9 cellular contexts compared by ENCODE assay signal in genomic region chr18:79677840-79678239, GRCh38. TPM values are rescaled to one million over a fixed set of nuclear protein-coding genes. Genes with fewer than 3 reads are reported as not detected.
DNase-seq lines count a peak whose midpoint lies in the region; TF ChIP-seq lines count a peak whose summit lies in the region.
"Had no signal": no experiment of that assay in that cellular context is flagged by ENCODE, and none has a peak within 500 bp of the region (broad histone marks: within the 10 kb centered on the region; RNA-seq: fewer than 3 reads in every experiment).

No MANE protein-coding gene starts in this region.

- peak overlapping the region; percentile 83 for H3K4me2 ChIP-seq in Karpas-422 (ENCODE audit: low read depth, low read length, poor library complexity, severe bottlenecking)
- peak overlapping the region; percentile 95 for H3K4me2 ChIP-seq in neural cell (ENCODE audit: low read length)

- no peaks in the 10 kb centered on the region for H3K36me3 ChIP-seq in CD4-positive, alpha-beta memory T cell (ENCODE audit: insufficient read depth, low read length)
- H3K36me3 ChIP-seq in Karpas-422 (ENCODE audit: insufficient read depth, low read length) (no peaks in the 10 kb centered on the region), neural cell (ENCODE audit: insufficient read depth, low read length) (no peaks in the 10 kb centered on the region)

- CTCF ChIA-PET in CD4-positive, alpha-beta memory T cell (lab: Charles Lee; ENCODE audit: partially characterized antibody): no interaction called here

- H3K9me2 ChIP-seq in Karpas-422 (replicated peaks; ENCODE audit: insufficient read depth, low read length): no peaks in the 10 kb centered on the region
- H3K9me2 ChIP-seq in neural cell (ENCODE audit: insufficient read depth, low read length): no peaks in the 10 kb centered on the region

- H3K4me3 ChIP-seq in CD4-positive, alpha-beta memory T cell (ENCODE audit: low read length in 2 of 2): no peak overlapping the region
- H3K4me3 ChIP-seq in Karpas-422 (ENCODE audit: low read length) (peak overlapping the region; percentile 92), coronary artery (peak overlapping the region; percentile 97), neural cell (ENCODE audit: low read length) (peak overlapping the region; percentile 97)

- H4K20me1 ChIP-seq in Karpas-422 (ENCODE audit: insufficient read depth, low read depth, low read length) (peaks cover 27% of the 10 kb centered on the region), neural cell (ENCODE audit: insufficient read depth) (no peaks in the 10 kb centered on the region)

- TF ChIP-seq RAD21 in neural cell (conservative IDR thresholded peaks at IDR 0.05): no peak

- no peak for DNase-seq in CD4-positive, alpha-beta memory T cell
- no peak for DNase-seq in Karpas-422
- no peak for DNase-seq in coronary artery (ENCODE audit: low spot score)
- DNase-seq in amygdala (lab: John Stamatoyannopoulos, UW): no peak
- DNase-seq in HT-29 (ENCODE audit: low spot score): no peak
- no peak for DNase-seq in DMS53 treated with DMSO at 0.1 percent for 48 hours (lab: John Stamatoyannopoulos, UW; ENCODE audit: unreplicated experiment)
- no peak for DNase-seq in cerebellum (ENCODE audit: low spot score)
- DNase-seq: stimulated activated CD4-positive, alpha-beta T cell treated with anti-CD3 and anti-CD28 coated beads, Interleukin-4, amount 100 ng/mL, for 24 hours had no signal

- H3K27ac Mint-ChIP-seq in CD4-positive, alpha-beta memory T cell: peak overlapping the region; percentile 81 to 100 (median 99)

- H3K9me3 Mint-ChIP-seq in CD4-positive, alpha-beta memory T cell: peaks cover 0 to 2% (median 0%) of the 10 kb centered on the region in 8 donors

- peaks cover 38% of the 10 kb centered on the region for H3K4me1 ChIP-seq in CD4-positive, alpha-beta memory T cell (ENCODE audit: insufficient read depth, low read length)
- H3K4me1 ChIP-seq in Karpas-422 (ENCODE audit: low read length): peaks cover 33% of the 10 kb centered on the region

- H3K36me3 Mint-ChIP-seq in CD4-positive, alpha-beta memory T cell: peaks cover 20 to 33% of the 10 kb centered on the region in 2 donors

- intact Hi-C loops in CD4-positive, alpha-beta memory T cell (cut with micrococcal nuclease): loop anchor here (2.0 kb wide), 1 partner anchor 273 kb away; no protein-coding TSS in a partner anchor

- no peak overlapping the region for H3K27ac ChIP-seq in CD4-positive, alpha-beta memory T cell (ENCODE audit: low read depth, low read length)
- H3K27ac ChIP-seq in Karpas-422 (ENCODE audit: low read length) (no peak overlapping the region), coronary artery (no peak overlapping the region), neural cell (ENCODE audit: low read length) (no peak overlapping the region)

- H3K4me1 Mint-ChIP-seq in CD4-positive, alpha-beta memory T cell: peaks cover 27 to 50% (median 40%) of the 10 kb centered on the region in 4 donors

- H3K79me2 ChIP-seq in Karpas-422 (ENCODE audit: low read length): peaks cover 50% of the 10 kb centered on the region
- H3K79me2 ChIP-seq in neural cell (replicated peaks; ENCODE audit: insufficient read depth, low read length): peaks cover 21% of the 10 kb centered on the region

- no peak overlapping the region for H2AFZ ChIP-seq in Karpas-422 (ENCODE audit: low read length)
- no peak overlapping the region for H2AFZ ChIP-seq in neural cell (ENCODE audit: low read depth, low read length)

- H3K27me3 Mint-ChIP-seq in CD4-positive, alpha-beta memory T cell: no peaks in the 10 kb centered on the region

- no peak for TF ChIP-seq CTCF in coronary artery (IDR thresholded peaks at IDR 0.05)
- TF ChIP-seq CTCF in neural cell (IDR thresholded peaks at IDR 0.05; ENCODE audit: poor library complexity, severe bottlenecking): no peak

- peak overlapping the region; percentile 83 for H3K9ac ChIP-seq in Karpas-422 (ENCODE audit: low read length)
- no peak overlapping the region for H3K9ac ChIP-seq in neural cell (ENCODE audit: low read length)

- POLR2A ChIA-PET in CD4-positive, alpha-beta memory T cell (lab: Charles Lee; ENCODE audit: partially characterized antibody): interaction anchor here (0.5 to 1.5 kb wide), 2 partner anchors 152 to 201 kb away, joined by 4 read pairs; no protein-coding TSS in a partner anchor

- H3K27me3 ChIP-seq in CD4-positive, alpha-beta memory T cell (ENCODE audit: insufficient read depth, low read length): no peaks in the 10 kb centered on the region
- no peaks in the 10 kb centered on the region for H3K27me3 ChIP-seq in Karpas-422 (ENCODE audit: low read length)
- H3K27me3 ChIP-seq in neural cell (ENCODE audit: insufficient read depth, low read depth, low read length): no peaks in the 10 kb centered on the region

- H3K4me3 Mint-ChIP-seq in CD4-positive, alpha-beta memory T cell: peak overlapping the region in 6 of 8 donors; percentile 21 to 100 (median 98)

- TF ChIP-seq EP300 in neural cell (conservative IDR thresholded peaks at IDR 0.05; ENCODE audit: poor library complexity, severe bottlenecking): no peak

- H3K9me3 ChIP-seq in CD4-positive, alpha-beta memory T cell (ENCODE audit: control insufficient read depth in 1 of 2, low read length in 2 of 2): no peaks in the 10 kb centered on the region
- H3K9me3 ChIP-seq in Karpas-422 (ENCODE audit: low read length) (no peaks in the 10 kb centered on the region), neural cell (ENCODE audit: low read length) (no peaks in the 10 kb centered on the region)

- no peaks in the 10 kb centered on the region for H3F3A ChIP-seq in neural cell (ENCODE audit: insufficient read depth, low read length, poor library complexity, severe bottlenecking)

TF ChIP-seq in neural cell, 6 proteins besides CTCF, POLR2A, EP300 and RAD21:
- TF ChIP-seq SMC3 (conservative IDR thresholded peaks at IDR 0.05; ENCODE audit: poor library complexity): no peak
- TF ChIP-seq POLR2AphosphoS5 (IDR thresholded peaks at IDR 0.05): no peak
- TF ChIP-seq TAF1 (IDR thresholded peaks at IDR 0.05; ENCODE audit: low read depth): no peak
- TF ChIP-seq MXI1 (conservative IDR thresholded peaks at IDR 0.05; ENCODE audit: poor library complexity, severe bottlenecking): no peak
- no peak for TF ChIP-seq REST (IDR thresholded peaks at IDR 0.05; ENCODE audit: borderline replicate concordance)
- no peak for TF ChIP-seq EZH2 (IDR thresholded peaks at IDR 0.05; ENCODE audit: borderline replicate concordance, insufficient read depth, low read length, poor library complexity, severe bottlenecking)

RNA-seq across cellular contexts. Expression of gene CTDP1, which starts 1.8 kb away (rescaled TPM):
- 10 to 100 TPM; 42.6 to 44.5 TPM for total RNA-seq in CD4-positive, alpha-beta memory T cell
- 10 to 100 TPM in 1 of 2 donors, 1 to 10 TPM in 1; 8.5 to 30.2 TPM for polyA plus RNA-seq in CD4-positive, alpha-beta memory T cell
- total RNA-seq in Karpas-422 (2014; rRNA removed; shearing (Covaris generic); ENCODE audit: low replicate concordance): 14.1 and 32.9 TPM in 2 replicates
- polyA plus RNA-seq in neural cell: 20.7 and 22.3 TPM in 2 replicates
- 28.2 and 34.1 TPM in 2 replicates for polyA minus RNA-seq in neural cell
- total RNA-seq in HT-29 (2014; rRNA removed; shearing (Covaris generic)): 28.9 and 30.9 TPM in 2 replicates
- total RNA-seq in cerebellum: 10.4 TPM

Comparison
In these comparisons a context has a peak if more than half of its experiments do, and no peak if none do; other contexts are left out.
1. H3K4me3 ChIP-seq: peak in Karpas-422 (single experiment), coronary artery (single experiment) and neural cell (single experiment); none in CD4-positive, alpha-beta memory T cell (0 of 2).